ENCODE assay signal across 27 cellular contexts in genomic region chr18:10279476-10279875, GRCh38.
"Had no signal": no experiment of that assay in that cellular context is flagged by ENCODE, and none has a peak within 500 bp of the region (broad histone marks: within the 10 kb centered on the region; RNA-seq: fewer than 3 reads in every experiment).

No MANE protein-coding gene starts in this region.

- H3K9me3 Mint-ChIP-seq: activated CD4-positive, alpha-beta memory T cell treated with anti-CD3 and anti-CD28 coated beads for 36 hours; activated CD4-positive, alpha-beta T cell treated with anti-CD3 and anti-CD28 coated beads, Interleukin-2, amount 10 ng/mL, durations not matched to agents 7 days and 5 days; activated naive CD4-positive, alpha-beta T cell treated with anti-CD3 and anti-CD28 coated beads, Interleukin-2, amount 10 ng/mL, durations not matched to agents 7 days and 5 days; T-helper 1 cell treated with Interleukin-12 subunit alpha and Interleukin-12 subunit beta and Interleukin-4 antibody, amounts not matched to agents 30 μg/mL and 1 μg/mL, for 36 hours; T-helper 2 cell treated with Interferon-gamma antibody and Interleukin-4, amounts not matched to agents 5 μg/mL and 100 μg/mL, for 36 hours had no signal

- H3K9ac ChIP-seq: SK-N-SH had no signal

- DNase-seq: activated CD4-positive, alpha-beta memory T cell treated with anti-CD3 and anti-CD28 coated beads for 36 hours; activated CD4-positive, alpha-beta T cell treated with anti-CD3 and anti-CD28 coated beads, Interleukin-2, amount 10 ng/mL, durations not matched to agents 7 days and 5 days; activated CD8-positive, alpha-beta memory T cell treated with anti-CD3 and anti-CD28 coated beads, Interleukin-2, amount 10 ng/mL, durations not matched to agents 7 days and 5 days; activated CD8-positive, alpha-beta memory T cell treated with anti-CD3 and anti-CD28 coated beads, Interleukin-2, amount 50 U/mL, for 48 hours; activated effector memory CD4-positive, alpha-beta T cell treated with Interleukin-2 at 50 U/mL for 16 hours; activated naive CD4-positive, alpha-beta T cell treated with anti-CD3 and anti-CD28 coated beads, Interleukin-2, amount 10 ng/mL, durations not matched to agents 7 days and 5 days; activated T-cell treated with anti-CD3 and anti-CD28 coated beads, Interleukin-2, amount 50 U/mL, for 48 hours; amygdala; Kasumi-1; MG63; NCI-H1048; NCI-H1105 treated with DMSO at 0.1 percent for 48 hours; NCI-H1694; NCI-H1930; NCI-H2081 treated with DMSO at 0.1 percent for 48 hours; NCI-H345; NCI-H524 treated with DMSO at 0.1 percent for 48 hours; SHP77 treated with DMSO at 0.1 percent for 48 hours; SK-N-SH had no signal

- H3K27me3 Mint-ChIP-seq: activated CD4-positive, alpha-beta memory T cell treated with anti-CD3 and anti-CD28 coated beads for 36 hours; activated CD4-positive, alpha-beta T cell treated with anti-CD3 and anti-CD28 coated beads, Interleukin-2, amount 10 ng/mL, durations not matched to agents 7 days and 5 days; activated naive CD4-positive, alpha-beta T cell treated with anti-CD3 and anti-CD28 coated beads, Interleukin-2, amount 10 ng/mL, durations not matched to agents 7 days and 5 days; central memory CD8-positive, alpha-beta T cell had no signal

- ATAC-seq: activated CD8-positive, alpha-beta memory T cell treated with anti-CD3 and anti-CD28 coated beads, Interleukin-2, amount 10 ng/mL, durations not matched to agents 7 days and 5 days; Panc1 had no signal

- H3K27ac ChIP-seq: ascending aorta, cardiac muscle cell, SJSA1 had no signal

- H3K27ac Mint-ChIP-seq: activated CD4-positive, alpha-beta memory T cell treated with anti-CD3 and anti-CD28 coated beads for 36 hours; activated CD4-positive, alpha-beta T cell treated with anti-CD3 and anti-CD28 coated beads, Interleukin-2, amount 10 ng/mL, durations not matched to agents 7 days and 5 days; activated CD8-positive, alpha-beta memory T cell treated with anti-CD3 and anti-CD28 coated beads, Interleukin-2, amount 10 ng/mL, durations not matched to agents 7 days and 5 days; activated naive CD4-positive, alpha-beta T cell treated with anti-CD3 and anti-CD28 coated beads, Interleukin-2, amount 10 ng/mL, durations not matched to agents 7 days and 5 days; activated naive CD8-positive, alpha-beta T cell; T-helper 1 cell treated with Interleukin-12 subunit alpha and Interleukin-12 subunit beta and Interleukin-4 antibody, amounts not matched to agents 30 μg/mL and 1 μg/mL, for 36 hours; T-helper 2 cell treated with Interferon-gamma antibody and Interleukin-4, amounts not matched to agents 5 μg/mL and 100 μg/mL, for 36 hours had no signal

- H3K36me3 Mint-ChIP-seq: activated CD4-positive, alpha-beta memory T cell treated with anti-CD3 and anti-CD28 coated beads for 36 hours; activated CD8-positive, alpha-beta memory T cell treated with anti-CD3 and anti-CD28 coated beads, Interleukin-2, amount 10 ng/mL, durations not matched to agents 7 days and 5 days; activated naive CD4-positive, alpha-beta T cell treated with anti-CD3 and anti-CD28 coated beads, Interleukin-2, amount 10 ng/mL, durations not matched to agents 7 days and 5 days; activated naive CD8-positive, alpha-beta T cell had no signal

- H3K4me2 ChIP-seq: SK-N-SH had no signal

- H3K27me3 ChIP-seq: ascending aorta, cardiac muscle cell, MG63 had no signal

- H3K4me3 Mint-ChIP-seq: activated CD4-positive, alpha-beta memory T cell treated with anti-CD3 and anti-CD28 coated beads for 36 hours; activated CD4-positive, alpha-beta T cell treated with anti-CD3 and anti-CD28 coated beads, Interleukin-2, amount 10 ng/mL, durations not matched to agents 7 days and 5 days; activated CD8-positive, alpha-beta memory T cell treated with anti-CD3 and anti-CD28 coated beads, Interleukin-2, amount 10 ng/mL, durations not matched to agents 7 days and 5 days; activated naive CD4-positive, alpha-beta T cell treated with anti-CD3 and anti-CD28 coated beads, Interleukin-2, amount 10 ng/mL, durations not matched to agents 7 days and 5 days; activated naive CD8-positive, alpha-beta T cell; central memory CD8-positive, alpha-beta T cell; T-helper 1 cell treated with Interleukin-12 subunit alpha and Interleukin-12 subunit beta and Interleukin-4 antibody, amounts not matched to agents 30 μg/mL and 1 μg/mL, for 36 hours; T-helper 2 cell treated with Interferon-gamma antibody and Interleukin-4, amounts not matched to agents 5 μg/mL and 100 μg/mL, for 36 hours had no signal

- H3K4me1 Mint-ChIP-seq: activated CD8-positive, alpha-beta memory T cell treated with anti-CD3 and anti-CD28 coated beads, Interleukin-2, amount 10 ng/mL, durations not matched to agents 7 days and 5 days; central memory CD8-positive, alpha-beta T cell had no signal

- H3K9me3 ChIP-seq: ascending aorta, MG63, SJSA1, SK-N-SH had no signal

- H3K36me3 ChIP-seq: ascending aorta, cardiac muscle cell, MG63, SJSA1 had no signal

- H3K4me3 ChIP-seq: ascending aorta, cardiac muscle cell, MG63, SJSA1 had no signal

- H3K9me2 ChIP-seq: SK-N-SH had no signal

- H3K4me1 ChIP-seq: ascending aorta, SJSA1 had no signal
